23 cellular contexts compared by ENCODE assay signal in genomic region chr19:6534451-6535093, GRCh38. TPM values are rescaled to one million over a fixed set of nuclear protein-coding genes. Genes with fewer than 3 reads are reported as not detected.
DNase-seq lines count a peak whose midpoint lies in the region; ATAC-seq and TF ChIP-seq lines count a peak whose summit lies in the region.
"Had no signal": no experiment of that assay in that cellular context is flagged by ENCODE, and none has a peak within 500 bp of the region (broad histone marks: within the 10 kb centered on the region; RNA-seq: fewer than 3 reads in every experiment).

No MANE protein-coding gene starts in this region.

- H4K20me1 ChIP-seq in OCI-LY1 (ENCODE audit: insufficient read depth, low read length): no peaks in the 10 kb centered on the region
- H4K20me1 ChIP-seq in osteoblast (ENCODE audit: insufficient read depth, low read length): no peaks in the 10 kb centered on the region

- H3K9ac ChIP-seq in OCI-LY1 (ENCODE audit: low read length): no peak overlapping the region
- no peak overlapping the region for H3K9ac ChIP-seq in iPS-15b (ENCODE audit: low read depth, low read length)

- no peaks in the 10 kb centered on the region for H3K9me2 ChIP-seq in OCI-LY1 (ENCODE audit: low read depth, low read length)

- DNase-seq in GM12865 (ENCODE audit: low read depth) (peak; percentile 21), osteoblast (ENCODE audit: insufficient read length, low spot score, missing footprints) (peak; percentile 58), dedifferentiated amniotic fluid mesenchymal stem cell (ENCODE audit: extremely low spot score) (no peak), lower lobe of right lung (no peak)
- DNase-seq: ACHN; DMS153; dorsolateral prefrontal cortex; GF-D8; HCEC 1CT; kidney glomerular epithelial cell; NCI-H1417; NCI-H69; stimulated activated naive CD8-positive, alpha-beta T cell treated with anti-CD3 and anti-CD28 coated beads, Interleukin-15, Interleukin-2, amounts not matched to agents 100 U/mL and 50 U/mL, for 24 hours; transverse colon had no signal

- H3K27me3 ChIP-seq in OCI-LY1 (ENCODE audit: insufficient read depth, low read length) (no peaks in the 10 kb centered on the region), iPS-15b (ENCODE audit: control insufficient read depth, insufficient read depth, low read length) (peaks cover 38% of the 10 kb centered on the region), osteoblast (ENCODE audit: insufficient read depth, low read length) (peaks cover 19% of the 10 kb centered on the region), lower lobe of right lung (ENCODE audit: low read depth) (no peaks in the 10 kb centered on the region)

- H3K4me1 ChIP-seq in OCI-LY1 (ENCODE audit: insufficient read depth, low read length, severe bottlenecking) (peaks cover 58% of the 10 kb centered on the region), iPS-15b (ENCODE audit: control insufficient read depth, insufficient read depth, low read length) (peaks cover 6% of the 10 kb centered on the region), osteoblast (ENCODE audit: insufficient read depth, low read length) (peaks cover 13% of the 10 kb centered on the region), lower lobe of right lung (peaks cover 33% of the 10 kb centered on the region)
- H3K4me1 ChIP-seq: breast epithelium had no signal

- H2AFZ ChIP-seq in OCI-LY1 (ENCODE audit: low read length): no peak overlapping the region
- H2AFZ ChIP-seq in osteoblast (ENCODE audit: low read length): no peak overlapping the region

- no peak for TF ChIP-seq CTCF in GM12865 (IDR thresholded peaks at IDR 0.05; ENCODE audit: insufficient read depth, low read depth, low read length, missing control alignments)
- TF ChIP-seq CTCF in OCI-LY1 (IDR thresholded peaks at IDR 0.05; ENCODE audit: low read length): no peak
- no peak for TF ChIP-seq CTCF in osteoblast (IDR thresholded peaks at IDR 0.05; ENCODE audit: extremely low read depth, low read depth, low read length)
- no peak for TF ChIP-seq CTCF in lower lobe of right lung (IDR thresholded peaks at IDR 0.05)

- H3K4me3 ChIP-seq in GM12865 (ENCODE audit: low read depth, low read length) (no peak overlapping the region), OCI-LY1 (ENCODE audit: low read depth, low read length, poor library complexity, severe bottlenecking) (no peak overlapping the region), iPS-15b (ENCODE audit: low read depth, low read length) (peak overlapping the region; percentile 53), osteoblast (ENCODE audit: insufficient read depth, low read length) (no peak overlapping the region), lower lobe of right lung (no peak overlapping the region)
- H3K4me3 ChIP-seq: breast epithelium, dorsolateral prefrontal cortex, esophagus muscularis mucosa, right atrium auricular region, transverse colon had no signal

- H3K4me2 ChIP-seq in OCI-LY1 (ENCODE audit: low read length) (no peak overlapping the region), osteoblast (ENCODE audit: insufficient read depth, low read length) (no peak overlapping the region)

- ATAC-seq in lower lobe of right lung: no peak
- ATAC-seq in GM18909 (IDR thresholded peaks at IDR 0.05; ENCODE audit: poor library complexity, unreplicated experiment): no peak
- no peak for ATAC-seq in HG02798 (IDR thresholded peaks at IDR 0.05; ENCODE audit: poor library complexity, unreplicated experiment)
- ATAC-seq: activated CD4-positive, CD25-positive, alpha-beta regulatory T cell treated with anti-CD3 and anti-CD28 coated beads, Interleukin-2, amount 50 U/mL, for 24 hours; Panc1; stimulated activated naive CD8-positive, alpha-beta T cell treated with anti-CD3 and anti-CD28 coated beads, Interleukin-15, Interleukin-2, amounts not matched to agents 100 U/mL and 50 U/mL, for 24 hours had no signal

- H3K79me2 ChIP-seq in OCI-LY1 (ENCODE audit: insufficient read depth, low read length) (peaks cover 20% of the 10 kb centered on the region), osteoblast (ENCODE audit: insufficient read depth, low read length) (no peaks in the 10 kb centered on the region)

- H3K36me3 ChIP-seq in OCI-LY1 (ENCODE audit: insufficient read depth, low read length) (peaks cover 58% of the 10 kb centered on the region), iPS-15b (ENCODE audit: control insufficient read depth, insufficient read depth, low read length) (no peaks in the 10 kb centered on the region), osteoblast (ENCODE audit: insufficient read depth, low read length) (no peaks in the 10 kb centered on the region), lower lobe of right lung (peaks cover 13% of the 10 kb centered on the region)
- H3K36me3 ChIP-seq: breast epithelium, esophagus muscularis mucosa, right atrium auricular region, transverse colon had no signal

- H3K27ac ChIP-seq in OCI-LY1 (ENCODE audit: low read depth, low read length, poor library complexity, severe bottlenecking) (peak overlapping the region; percentile 6), osteoblast (ENCODE audit: low read depth, low read length) (no peak overlapping the region), lower lobe of right lung (no peak overlapping the region)
- H3K27ac ChIP-seq: breast epithelium, dorsolateral prefrontal cortex, esophagus muscularis mucosa, right atrium auricular region, transverse colon had no signal

- no peaks in the 10 kb centered on the region for H3K9me3 ChIP-seq in OCI-LY1 (ENCODE audit: low read length)
- no peaks in the 10 kb centered on the region for H3K9me3 ChIP-seq in iPS-15b (ENCODE audit: control insufficient read depth, insufficient read depth, low read length)
- no peaks in the 10 kb centered on the region for H3K9me3 ChIP-seq in osteoblast (ENCODE audit: low read depth, low read length)
- no peaks in the 10 kb centered on the region for H3K9me3 ChIP-seq in lower lobe of right lung
- H3K9me3 ChIP-seq: breast epithelium, esophagus muscularis mucosa, right atrium auricular region, transverse colon had no signal

- peaks cover 8% of the 10 kb centered on the region for H3F3A ChIP-seq in OCI-LY1 (ENCODE audit: insufficient read depth, low read length)

- intact Hi-C loops in lower lobe of right lung (cut with DNase I): no loop called here

RNA-seq across cellular contexts. Expression of gene TNFSF9, which starts 3.7 kb away (rescaled TPM):
- total RNA-seq in osteoblast (12.7 and 16.6 TPM in 2 replicates), lower lobe of right lung (4.1 TPM)

RNA-seq across cellular contexts. Expression of gene TUBB4A, which starts 32.5 kb away (rescaled TPM):
- total RNA-seq in osteoblast: not detected in 2 replicates
- 1.2 TPM for total RNA-seq in lower lobe of right lung

RNA-seq across cellular contexts. Expression of gene DENND1C, which starts 53.0 kb away (rescaled TPM):
- not detected in 2 replicates for total RNA-seq in osteoblast
- total RNA-seq in lower lobe of right lung: 15.1 TPM

RNA-seq across cellular contexts. Expression of gene CD70, which starts 56.4 kb away (rescaled TPM):
- total RNA-seq in osteoblast (0.29 TPM in 1 of 2 replicates, not detected in the other), lower lobe of right lung (2.6 TPM)
- total RNA-seq: breast epithelium, right atrium auricular region, transverse colon had no signal

Comparison
In these comparisons a context has a peak if more than half of its experiments do, and no peak if none do; other contexts are left out.
1. DNase-seq: peak in GM12865 (single experiment) and osteoblast (single experiment); none in dedifferentiated amniotic fluid mesenchymal stem cell (single experiment) and lower lobe of right lung (single experiment).
2. RNA of gene DENND1C, which starts 53.0 kb away (total RNA-seq): 15.1 TPM in lower lobe of right lung (single experiment); not detected in osteoblast; every median in the first group is over 10 times any median in the second.